Comparison of ENCODE assay signal across 27 cellular contexts in the genomic region with DNA sequence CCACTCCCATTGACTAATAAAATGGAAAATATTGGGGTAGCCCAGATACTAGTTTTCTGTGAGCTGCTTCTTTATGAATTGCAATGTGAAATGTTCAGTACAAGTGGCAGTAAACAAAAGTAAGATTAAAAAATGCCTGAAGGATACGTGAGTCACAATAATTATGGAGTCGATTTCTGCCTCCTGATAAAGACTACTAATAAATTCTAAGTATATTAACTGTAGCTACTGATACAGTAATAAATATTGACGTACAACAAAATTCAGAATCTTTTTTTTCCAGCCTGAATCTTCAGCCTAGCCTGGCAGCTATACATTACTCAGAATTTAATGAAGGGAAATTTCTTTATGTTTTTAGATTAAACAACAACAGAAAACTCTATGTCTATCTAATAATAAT.
"Had no signal": no experiment of that assay in that cellular context is flagged by ENCODE, and none has a peak within 500 bp of the region (broad histone marks: within the 10 kb centered on the region; RNA-seq: fewer than 3 reads in every experiment).

No MANE protein-coding gene starts in this region.

- H3K27ac ChIP-seq: colonic mucosa, coronary artery, dorsolateral prefrontal cortex, epithelial cell of prostate, esophagus muscularis mucosa, esophagus squamous epithelium, foreskin keratinocyte, gastrocnemius medialis, gastroesophageal sphincter, heart left ventricle, heart right ventricle had no signal

- H3K4me3 ChIP-seq: colonic mucosa, coronary artery, dorsolateral prefrontal cortex, esophagus muscularis mucosa, esophagus squamous epithelium, gastrocnemius medialis, gastroesophageal sphincter, heart left ventricle, heart right ventricle had no signal

- H3K9me3 ChIP-seq: colonic mucosa, esophagus muscularis mucosa, esophagus squamous epithelium, gastrocnemius medialis, gastroesophageal sphincter, heart left ventricle, heart right ventricle had no signal

- H3K4me1 ChIP-seq: colonic mucosa, esophagus muscularis mucosa, esophagus squamous epithelium, gastrocnemius medialis, gastroesophageal sphincter had no signal

- DNase-seq: colonic mucosa; cortex of kidney; dermis blood vessel endothelial cell; dorsolateral prefrontal cortex; effector CD4-positive, alpha-beta T cell; effector CD8-positive, alpha-beta T cell; effector memory CD4-positive, alpha-beta T cell; effector memory CD8-positive, alpha-beta T cell; endodermal cell; erythroblast; esophagus squamous epithelium; foreskin fibroblast; foreskin keratinocyte; foreskin melanocyte; gastrocnemius medialis; glutamatergic neuron; head of caudate nucleus; heart left ventricle; heart right ventricle had no signal

- H3K36me3 ChIP-seq: colonic mucosa, esophagus muscularis mucosa, esophagus squamous epithelium, gastrocnemius medialis, gastroesophageal sphincter, heart left ventricle, heart right ventricle had no signal

- H3K27me3 ChIP-seq: colonic mucosa, esophagus muscularis mucosa, foreskin keratinocyte, gastrocnemius medialis, gastroesophageal sphincter, heart left ventricle had no signal

- FAIRE-seq: colon, endometrium, endothelial cell of umbilical vein, frontal cortex had no signal
